17 cellular contexts compared by ENCODE assay signal in the genomic region with DNA sequence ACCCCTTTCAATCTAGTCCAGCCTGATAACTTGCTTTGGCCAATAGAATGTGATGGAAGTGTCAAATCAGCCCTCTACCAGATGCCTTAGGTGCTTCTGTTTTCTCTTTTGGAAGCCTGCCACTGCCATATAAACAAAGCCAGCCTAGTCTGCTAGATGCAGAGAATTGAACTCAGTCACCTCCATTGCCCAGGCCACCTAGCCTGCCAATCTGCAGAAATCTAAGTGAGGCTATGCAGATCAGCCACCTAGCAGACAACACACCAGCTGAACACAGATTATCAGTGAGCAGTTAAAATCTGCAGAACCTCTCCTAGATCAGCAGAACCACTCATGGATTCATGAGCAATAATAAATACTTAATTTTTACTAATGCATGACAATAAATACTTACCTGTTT.
A peak's percentile ranks its signal among the peaks of the same experiment; 100 is the strongest.
DNase-seq lines count a peak whose midpoint lies in the region; ATAC-seq and TF ChIP-seq lines count a peak whose summit lies in the region.
"Had no signal": no experiment of that assay in that cellular context is flagged by ENCODE, and none has a peak within 500 bp of the region (broad histone marks: within the 10 kb centered on the region; RNA-seq: fewer than 3 reads in every experiment).

No MANE protein-coding gene starts in this region.

- DNase-seq in DMS 273 (lab: John Stamatoyannopoulos, UW; ENCODE audit: unreplicated experiment): peak; percentile 0
- DNase-seq in DMS 273 treated with DMSO at 0.1 percent for 48 hours (lab: John Stamatoyannopoulos, UW): no peak
- DNase-seq in NCI-H2171 treated with DMSO at 0.1 percent for 48 hours (lab: John Stamatoyannopoulos, UW): peak; percentile 22
- DNase-seq in NCI-H2171 (lab: John Stamatoyannopoulos, UW): no peak
- peak; percentile 21 for DNase-seq in BE2C
- DNase-seq in NCI-H69 (lab: John Stamatoyannopoulos, UW): peak; percentile 52
- DNase-seq: AML-193; Calu3; CD4-positive, alpha-beta memory T cell; GM23248; HCEC 1CT; IMR-90 had no signal

- H3K9me3 ChIP-seq in BE2C: no peaks in the 10 kb centered on the region
- H3K9me3 ChIP-seq: A549, BLaER1 had no signal

- no peak overlapping the region for H3K4me3 ChIP-seq in BE2C (ENCODE audit: low read depth, low read length)
- H3K4me3 ChIP-seq: A549, BLaER1, GM23248, K562 had no signal

- H3K27me3 ChIP-seq in BE2C: no peaks in the 10 kb centered on the region
- H3K27me3 ChIP-seq: BLaER1 had no signal

- H3K4me1 ChIP-seq in BE2C: no peaks in the 10 kb centered on the region
- H3K4me1 ChIP-seq: A549, BLaER1 had no signal

- ATAC-seq in GM18873 (IDR thresholded peaks at IDR 0.05; ENCODE audit: low FRiP score, unreplicated experiment) (no peak), HG02840 (IDR thresholded peaks at IDR 0.05; ENCODE audit: low FRiP score, unreplicated experiment) (no peak)
- ATAC-seq: A549, K562 had no signal

- TF ChIP-seq CTCF in BE2C (IDR thresholded peaks at IDR 0.05; ENCODE audit: low read depth, low read length): no peak

- H3K36me3 ChIP-seq in BE2C: no peaks in the 10 kb centered on the region
- H3K36me3 ChIP-seq: BLaER1 had no signal

Comparison
In these comparisons a context has a peak if more than half of its experiments do, and no peak if none do; other contexts are left out.
1. DNase-seq: peak in DMS 273 (single experiment), NCI-H2171 treated with DMSO at 0.1 percent for 48 hours (single experiment), BE2C (single experiment) and NCI-H69 (single experiment); none in DMS 273 treated with DMSO at 0.1 percent for 48 hours (single experiment) and NCI-H2171 (single experiment).